Comparison of ENCODE assay signal across 16 cellular contexts in the genomic region with DNA sequence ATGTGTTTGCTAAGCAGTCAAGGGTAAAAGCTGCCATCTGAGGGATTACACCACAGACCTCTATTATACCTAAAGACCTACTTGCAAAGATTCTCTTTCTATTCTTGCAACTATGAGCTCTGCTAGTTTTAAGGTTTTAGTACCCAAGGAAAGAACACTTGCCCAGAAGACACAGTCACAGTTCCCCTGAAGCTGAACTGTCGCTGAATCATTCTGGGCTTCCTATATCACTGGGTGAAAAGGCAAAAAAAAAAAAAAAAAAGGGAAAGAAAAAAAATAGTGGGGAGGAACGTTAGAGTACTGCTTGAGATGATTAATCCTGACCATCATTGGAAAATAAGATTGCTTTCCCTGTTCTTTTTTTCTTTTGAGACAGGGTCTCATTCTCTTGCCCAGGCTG. TPM values are rescaled to one million over a fixed set of nuclear protein-coding genes. Genes with fewer than 3 reads are reported as not detected.
DNase-seq lines count a peak whose midpoint lies in the region; ATAC-seq and TF ChIP-seq lines count a peak whose summit lies in the region.
"Had no signal": no experiment of that assay in that cellular context is flagged by ENCODE, and none has a peak within 500 bp of the region (broad histone marks: within the 10 kb centered on the region; RNA-seq: fewer than 3 reads in every experiment).

No MANE protein-coding gene starts in this region.

- DNase-seq in activated CD8-positive, alpha-beta memory T cell treated with anti-CD3 and anti-CD28 coated beads, Interleukin-2, amount 10 ng/mL, durations not matched to agents 7 days and 5 days: peak; percentile 60
- no peak for DNase-seq in activated CD8-positive, alpha-beta memory T cell treated with anti-CD3 and anti-CD28 coated beads, Interleukin-2, amount 50 U/mL, for 4 hours
- peak; percentile 59 for DNase-seq in OCI-M1 (lab: John Stamatoyannopoulos, UW)
- DNase-seq in cardiac fibroblast (ENCODE audit: low read depth in 2 of 2): peak; percentile 48 to 75
- DNase-seq in 8988T: no peak
- no peak for DNase-seq in HEK293T (ENCODE audit: extremely low spot score)
- DNase-seq: activated CD8-positive, alpha-beta memory T cell treated with anti-CD3 and anti-CD28 coated beads for 24 hours; esophagus squamous epithelium; naive thymus-derived CD8-positive, alpha-beta T cell; NCI-H446 treated with DMSO at 0.1 percent for 48 hours had no signal

- H3K36me3 Mint-ChIP-seq in activated CD8-positive, alpha-beta memory T cell treated with anti-CD3 and anti-CD28 coated beads, Interleukin-2, amount 10 ng/mL, durations not matched to agents 7 days and 5 days: peaks cover 2% of the 10 kb centered on the region
- H3K36me3 Mint-ChIP-seq: naive thymus-derived CD8-positive, alpha-beta T cell; stimulated activated memory B cell treated with anti-CD40 and anti-IgM and Interleukin-4, amounts not matched to agents 10 μg/mL and 1 μg/mL and 100 μg/mL, for 72 hours had no signal

- peak overlapping the region; percentile 3 for H3K4me3 Mint-ChIP-seq in activated CD8-positive, alpha-beta memory T cell treated with anti-CD3 and anti-CD28 coated beads, Interleukin-2, amount 10 ng/mL, durations not matched to agents 7 days and 5 days
- H3K4me3 Mint-ChIP-seq: GM23338; naive thymus-derived CD8-positive, alpha-beta T cell; stimulated activated memory B cell treated with anti-CD40 and anti-IgM and Interleukin-4, amounts not matched to agents 10 μg/mL and 1 μg/mL and 100 μg/mL, for 72 hours had no signal

- POLR2A ChIA-PET in HEK293T (lab: Yijun Ruan, JAX): interaction anchor here (0.9 kb wide), 1 partner anchor 132 kb away, joined by 3 read pairs; a partner anchor contains a TSS

- no peaks in the 10 kb centered on the region for H3K9me3 ChIP-seq in skeletal muscle satellite cell (replicated peaks; ENCODE audit: low read length)
- H3K9me3 ChIP-seq: esophagus squamous epithelium had no signal

- no peak for TF ChIP-seq CTCF in cardiac fibroblast (IDR thresholded peaks at IDR 0.05; ENCODE audit: low read depth, low read length)

- H3K27me3 Mint-ChIP-seq in activated CD8-positive, alpha-beta memory T cell treated with anti-CD3 and anti-CD28 coated beads, Interleukin-2, amount 10 ng/mL, durations not matched to agents 7 days and 5 days: no peaks in the 10 kb centered on the region
- H3K27me3 Mint-ChIP-seq: stimulated activated memory B cell treated with anti-CD40 and anti-IgM and Interleukin-4, amounts not matched to agents 10 μg/mL and 1 μg/mL and 100 μg/mL, for 72 hours had no signal

- H3K4me1 ChIP-seq in skeletal muscle satellite cell (ENCODE audit: control insufficient read depth, insufficient read depth, low read length): peaks cover 14% of the 10 kb centered on the region
- H3K4me1 ChIP-seq: esophagus squamous epithelium had no signal

- H3K4me1 Mint-ChIP-seq in activated CD8-positive, alpha-beta memory T cell treated with anti-CD3 and anti-CD28 coated beads, Interleukin-2, amount 10 ng/mL, durations not matched to agents 7 days and 5 days: peaks cover 61% of the 10 kb centered on the region
- H3K4me1 Mint-ChIP-seq: GM23338; stimulated activated memory B cell treated with anti-CD40 and anti-IgM and Interleukin-4, amounts not matched to agents 10 μg/mL and 1 μg/mL and 100 μg/mL, for 72 hours had no signal

- CTCF ChIA-PET in activated CD8-positive, alpha-beta memory T cell treated with anti-CD3 and anti-CD28 coated beads, Interleukin-2, amount 10 ng/mL, durations not matched to agents 7 days and 5 days (lab: Charles Lee): interaction anchor here (0.8 to 2.0 kb wide), 7 partner anchors 14 to 88 kb away, joined by 3 to 8 read pairs (median 3); no protein-coding TSS in a partner anchor
- CTCF ChIA-PET in HEK293T (lab: Yijun Ruan, JAX): no interaction called here

- H3K4me3 ChIP-seq in cardiac fibroblast (replicated peaks in 1 of 2; ENCODE audit: low read depth in 2 of 2, low read length in 2 of 2): no peak overlapping the region
- no peak overlapping the region for H3K4me3 ChIP-seq in skeletal muscle satellite cell (ENCODE audit: low read length)
- H3K4me3 ChIP-seq: cardiac muscle cell, esophagus squamous epithelium, GM23338 had no signal

- H3K9me3 Mint-ChIP-seq in activated CD8-positive, alpha-beta memory T cell treated with anti-CD3 and anti-CD28 coated beads, Interleukin-2, amount 10 ng/mL, durations not matched to agents 7 days and 5 days (ENCODE audit: low read depth): no peaks in the 10 kb centered on the region
- H3K9me3 Mint-ChIP-seq: GM23338; stimulated activated memory B cell treated with anti-CD40 and anti-IgM and Interleukin-4, amounts not matched to agents 10 μg/mL and 1 μg/mL and 100 μg/mL, for 72 hours had no signal

- peak overlapping the region; percentile 90 for H3K27ac Mint-ChIP-seq in activated CD8-positive, alpha-beta memory T cell treated with anti-CD3 and anti-CD28 coated beads, Interleukin-2, amount 10 ng/mL, durations not matched to agents 7 days and 5 days
- H3K27ac Mint-ChIP-seq: GM23338; naive thymus-derived CD8-positive, alpha-beta T cell; stimulated activated memory B cell treated with anti-CD40 and anti-IgM and Interleukin-4, amounts not matched to agents 10 μg/mL and 1 μg/mL and 100 μg/mL, for 72 hours had no signal

- peak; percentile 81 for ATAC-seq in activated CD8-positive, alpha-beta memory T cell treated with anti-CD3 and anti-CD28 coated beads, Interleukin-2, amount 10 ng/mL, durations not matched to agents 7 days and 5 days
- no peak for ATAC-seq in GM21526 (IDR thresholded peaks at IDR 0.05; ENCODE audit: low FRiP score, unreplicated experiment)
- ATAC-seq: GM23338; naive thymus-derived CD8-positive, alpha-beta T cell; stimulated activated memory B cell treated with anti-CD40 and anti-IgM and Interleukin-4, amounts not matched to agents 10 μg/mL and 1 μg/mL and 100 μg/mL, for 72 hours had no signal

- H3K9ac ChIP-seq in skeletal muscle satellite cell (ENCODE audit: low read depth, low read length): no peak overlapping the region
- H3K9ac ChIP-seq: KMS-11 had no signal

- no peaks in the 10 kb centered on the region for H3K27me3 ChIP-seq in skeletal muscle satellite cell (ENCODE audit: control insufficient read depth, insufficient read depth, low read length)
- H3K27me3 ChIP-seq: cardiac muscle cell, esophagus squamous epithelium had no signal

- H3K36me3 ChIP-seq in skeletal muscle satellite cell (ENCODE audit: insufficient read depth, low read length): no peaks in the 10 kb centered on the region
- H3K36me3 ChIP-seq: cardiac muscle cell, esophagus squamous epithelium had no signal

- H3K4me2 ChIP-seq in skeletal muscle satellite cell (ENCODE audit: low read length): peak overlapping the region; percentile 25
- H3K4me2 ChIP-seq: GM23338, KMS-11 had no signal

TF ChIP-seq in HEK293T, 16 proteins besides CTCF, POLR2A, EP300 and RAD21:
- TF ChIP-seq FOXA1 (IDR thresholded peaks at IDR 0.05) (no peak), ZNF384 (IDR thresholded peaks at IDR 0.05) (no peak), SUZ12 (IDR thresholded peaks at IDR 0.05) (no peak), TARDBP (IDR thresholded peaks at IDR 0.05) (no peak), HDGF (IDR thresholded peaks at IDR 0.05; ENCODE audit: borderline replicate concordance) (no peak), FOXM1 (IDR thresholded peaks at IDR 0.05; ENCODE audit: borderline replicate concordance) (no peak), FOXK2 (IDR thresholded peaks at IDR 0.05) (no peak)
TF ChIP-seq in HEK293T: peak in this region for 0.

RNA-seq across cellular contexts. Expression of a gene that starts 37.9 kb away (rescaled TPM):
- total RNA-seq in activated CD8-positive, alpha-beta memory T cell treated with anti-CD3 and anti-CD28 coated beads, Interleukin-2, amount 10 ng/mL, durations not matched to agents 7 days and 5 days: 10 to 100 TPM; 38.6 to 47.7 TPM
- total RNA-seq in skeletal muscle satellite cell (2012; rRNA removed): 50.5 and 66.7 TPM in 2 replicates

RNA-seq across cellular contexts. Expression of a gene that starts 38.3 kb away (rescaled TPM):
- 10 to 100 TPM; 18.1 to 24.4 TPM for total RNA-seq in activated CD8-positive, alpha-beta memory T cell treated with anti-CD3 and anti-CD28 coated beads, Interleukin-2, amount 10 ng/mL, durations not matched to agents 7 days and 5 days
- 28.2 and 29.4 TPM in 2 replicates for total RNA-seq in skeletal muscle satellite cell (2012; rRNA removed)

Comparison
In these comparisons a context has a peak if more than half of its experiments do, and no peak if none do; other contexts are left out.
1. DNase-seq: peak in activated CD8-positive, alpha-beta memory T cell treated with anti-CD3 and anti-CD28 coated beads, Interleukin-2, amount 10 ng/mL, durations not matched to agents 7 days and 5 days (single experiment), OCI-M1 (single experiment) and cardiac fibroblast (2 of 2); none in activated CD8-positive, alpha-beta memory T cell treated with anti-CD3 and anti-CD28 coated beads, Interleukin-2, amount 50 U/mL, for 4 hours (single experiment), 8988T (single experiment) and HEK293T (single experiment).